ENCODE assay signal across 8 cellular contexts in genomic region chr16:30956601-30957455, GRCh38.
DNase-seq lines count a peak whose midpoint lies in the region; TF ChIP-seq lines count a peak whose summit lies in the region.

No MANE protein-coding gene starts in this region.

- peaks cover 24% of the 10 kb centered on the region for H3K36me3 ChIP-seq in OCI-LY3 (replicated peaks; ENCODE audit: low read depth, low read length)
- peaks cover 29% of the 10 kb centered on the region for H3K36me3 ChIP-seq in muscle layer of colon (ENCODE audit: insufficient read depth, low read length)

- peak overlapping the region; percentile 100 for H3K27ac ChIP-seq in HL-60 (replicated peaks)
- peak overlapping the region; percentile 92 for H3K27ac ChIP-seq in OCI-LY3 (ENCODE audit: low read length)
- peak overlapping the region; percentile 98 for H3K27ac ChIP-seq in muscle layer of colon (ENCODE audit: low read depth, low read length)

- no peaks in the 10 kb centered on the region for H3K9me3 ChIP-seq in OCI-LY3 (ENCODE audit: insufficient read depth, low read length)
- H3K9me3 ChIP-seq in muscle layer of colon (ENCODE audit: low read length) = no peaks in the 10 kb centered on the region

- H3K9ac ChIP-seq in OCI-LY3 (ENCODE audit: low read length) (peak overlapping the region; percentile 100), muscle layer of colon (ENCODE audit: low read length) (peak overlapping the region; percentile 75)

- H3K27me3 ChIP-seq in HL-60 (ENCODE audit: insufficient read depth, poor library complexity, severe bottlenecking) (no peaks in the 10 kb centered on the region), OCI-LY3 (ENCODE audit: low read depth, low read length) (no peaks in the 10 kb centered on the region), muscle layer of colon (ENCODE audit: control insufficient read depth in 1 of 2, insufficient read depth in 2 of 2, low read length in 2 of 2) (no peaks in the 10 kb centered on the region)

- DNase-seq in AML-193 (lab: John Stamatoyannopoulos, UW) = peak; percentile 37 to 45
- peak; percentile 72 for DNase-seq in GM19238 (ENCODE audit: insufficient read length, low spot score)
- peak; percentile 77 to 85 for DNase-seq in HL-60 (ENCODE audit: low read depth in 1 of 2, low spot score in 1 of 2)
- peak; percentile 89 for DNase-seq in activated T-cell treated with anti-CD3 and anti-CD28 coated beads for 48 hours (ENCODE audit: low read depth)
- peak; percentile 86 to 90 for DNase-seq in erythroblast (lab: John Stamatoyannopoulos, UW)
- peak; percentile 88 for DNase-seq in stimulated activated CD8-positive, alpha-beta memory T cell treated with anti-CD3 and anti-CD28 coated beads, Interleukin-7, amount 100 ng/mL, for 24 hours (ENCODE audit: low read depth)

- peak overlapping the region; percentile 67 for H3K4me3 ChIP-seq in HL-60 (replicated peaks; ENCODE audit: insufficient read depth, low read length)
- H3K4me3 ChIP-seq in OCI-LY3 (ENCODE audit: low read length) = peak overlapping the region; percentile 96
- peak overlapping the region; percentile 82 to 95 for H3K4me3 ChIP-seq in muscle layer of colon (ENCODE audit: low read depth in 1 of 2, low read length in 2 of 2)

- no peak for TF ChIP-seq POLR2A in erythroblast (IDR thresholded peaks at IDR 0.05; ENCODE audit: low read length)

- peaks cover 28% of the 10 kb centered on the region for H3K79me2 ChIP-seq in OCI-LY3 (ENCODE audit: low read length)

- H3K4me1 ChIP-seq in OCI-LY3 (ENCODE audit: low read length) (peaks cover 16% of the 10 kb centered on the region), muscle layer of colon (ENCODE audit: insufficient read depth, low read length) (peaks cover 29% of the 10 kb centered on the region)

- TF ChIP-seq CTCF in HL-60 (IDR thresholded peaks at IDR 0.05; ENCODE audit: insufficient read depth, low read length) (no peak), OCI-LY3 (IDR thresholded peaks at IDR 0.05; ENCODE audit: low read depth, low read length) (peak; percentile 40)

- H4K20me1 ChIP-seq in OCI-LY3 (ENCODE audit: insufficient read depth, low read length) = peaks cover 7% of the 10 kb centered on the region; the same call in 1 of the 2 replicates

- H2AFZ ChIP-seq in OCI-LY3 (ENCODE audit: low read depth, low read length) = peak overlapping the region; percentile 100

- peak overlapping the region; percentile 88 for H3K4me2 ChIP-seq in OCI-LY3 (ENCODE audit: low read length)

Comparison
In these comparisons a context has a peak if more than half of its experiments do, and no peak if none do; other contexts are left out.
1. Peak in every context shown above with its lines: DNase-seq, H3K4me3 ChIP-seq and H3K27ac ChIP-seq.